ENCODE assay signal across 1 cellular context in genomic region chr1:229507502-229507901, GRCh38.
TF ChIP-seq lines count a peak whose summit lies in the region.

No MANE protein-coding gene starts in this region.

TF ChIP-seq in HCT116, 20 proteins besides CTCF, POLR2A, EP300 and RAD21 (continued from another document):
- TF ChIP-seq MAX (IDR thresholded peaks at IDR 0.05) (no peak), ATF3 (IDR thresholded peaks at IDR 0.05) (no peak), EZH2phosphoT487 (IDR thresholded peaks at IDR 0.05; ENCODE audit: borderline replicate concordance) (no peak), CEBPB (IDR thresholded peaks at IDR 0.05; ENCODE audit: low read depth) (no peak), ZFX (IDR thresholded peaks at IDR 0.05) (no peak)
TF ChIP-seq in HCT116: peak in this region for 0.
